Comparison of ENCODE assay signal across 19 cellular contexts in genomic region chr17:78294776-78295175, GRCh38.
A peak's percentile ranks its signal among the peaks of the same experiment; 100 is the strongest.
DNase-seq lines count a peak whose midpoint lies in the region; ATAC-seq and TF ChIP-seq lines count a peak whose summit lies in the region.
"Had no signal": no experiment of that assay in that cellular context is flagged by ENCODE, and none has a peak within 500 bp of the region (broad histone marks: within the 10 kb centered on the region; RNA-seq: fewer than 3 reads in every experiment).

No MANE protein-coding gene starts in this region.

- H4K5ac ChIP-seq in IMR-90 (ENCODE audit: low read depth, low read length): no peak overlapping the region

- H2AK9ac ChIP-seq in IMR-90 (replicated peaks; ENCODE audit: low read depth, low read length, poor library complexity): no peak overlapping the region

- in situ Hi-C loops in IMR-90 (cut with MboI; ENCODE audit: low sequenced_read_pairs): loop anchor here (5.0 to 10.0 kb wide), 2 partner anchors 63 to 130 kb away; no protein-coding TSS in a partner anchor

- no peaks in the 10 kb centered on the region for H3K27me3 ChIP-seq in IMR-90 (ENCODE audit: control insufficient read depth, insufficient read depth, low read length)
- H3K27me3 ChIP-seq in tibial artery: no peaks in the 10 kb centered on the region
- H3K27me3 ChIP-seq: vagina had no signal

- H3K18ac ChIP-seq in IMR-90 (ENCODE audit: low read depth, low read length): no peak overlapping the region

- no peaks in the 10 kb centered on the region for H3K36me3 Mint-ChIP-seq in WTC11
- H3K36me3 Mint-ChIP-seq: activated CD8-positive, alpha-beta memory T cell treated with anti-CD3 and anti-CD28 coated beads, Interleukin-2, amount 10 ng/mL, durations not matched to agents 7 days and 5 days; naive B cell had no signal

- H2AK5ac ChIP-seq in IMR-90 (ENCODE audit: low read depth, low read length): no peak overlapping the region

- no peak overlapping the region for H4K91ac ChIP-seq in IMR-90 (ENCODE audit: insufficient read depth, low read depth, low read length)

- peak; percentile 57 for DNase-seq in CD1c-positive myeloid dendritic cell (ENCODE audit: extremely low spot score)
- peak; percentile 54 for DNase-seq in IMR-90
- DNase-seq in WTC11 (ENCODE audit: low spot score): no peak
- peak; percentile 32 to 43 for DNase-seq in foreskin fibroblast
- DNase-seq in tibial artery: no peak
- no peak for DNase-seq in cortex of kidney (lab: John Stamatoyannopoulos, UW)
- DNase-seq: activated CD4-positive, CD25-positive, alpha-beta regulatory T cell treated with anti-CD3 and anti-CD28 coated beads, Interleukin-2, amount 50 U/mL, for 72 hours; activated CD8-positive, alpha-beta memory T cell treated with anti-CD3 and anti-CD28 coated beads, Interleukin-2, amount 10 ng/mL, durations not matched to agents 7 days and 5 days; activated gamma-delta T cell treated with Interleukin-2 at 50 U/mL for 16 hours; MM.1S; naive B cell; NCI-H2081; NCI-H69; stimulated activated naive CD8-positive, alpha-beta T cell treated with anti-CD3 and anti-CD28 coated beads, Interleukin-15, amount 100 ng/mL, for 72 hours; T-helper 1 cell had no signal

- dilution Hi-C loops in IMR-90 (cut with HindIII; ENCODE audit: low sequenced_read_pairs, unreplicated experiment): no loop called here

- no peak overlapping the region for H2BK20ac ChIP-seq in IMR-90 (ENCODE audit: low read depth, low read length)

- H3K4me1 ChIP-seq in IMR-90 (ENCODE audit: control insufficient read depth, insufficient read depth, low read length) (peaks cover 4% of the 10 kb centered on the region; the same call in 1 of the 2 replicates), tibial artery (no peaks in the 10 kb centered on the region)
- H3K4me1 ChIP-seq: prostate gland, vagina had no signal

- H3K79me1 ChIP-seq in IMR-90 (ENCODE audit: low read depth in 1 of 2, low read length in 2 of 2): peaks cover 0 to 4% of the 10 kb centered on the region in 2 experiments; a peak in 1 of 4 replicates

- H3K9me3 Mint-ChIP-seq in WTC11: no peaks in the 10 kb centered on the region
- H3K9me3 Mint-ChIP-seq: naive B cell; stimulated activated naive CD8-positive, alpha-beta T cell treated with anti-CD3 and anti-CD28 coated beads, Interleukin-15, amount 100 ng/mL, for 72 hours had no signal

- no peak for TF ChIP-seq CTCF in IMR-90 (conservative IDR thresholded peaks at IDR 0.05; ENCODE audit: low read depth, low read length)
- no peak for TF ChIP-seq CTCF in WTC11 (IDR thresholded peaks at IDR 0.05)
- no peak for TF ChIP-seq CTCF in foreskin fibroblast (IDR thresholded peaks at IDR 0.05; ENCODE audit: low read depth, low read length)
- TF ChIP-seq CTCF in tibial artery (IDR thresholded peaks at IDR 0.05): no peak

- no peak overlapping the region for H3K4me2 ChIP-seq in IMR-90 (ENCODE audit: low read depth, low read length)

- ATAC-seq in IMR-90 (ENCODE audit: low read depth): no peak
- ATAC-seq in WTC11: no peak
- no peak for ATAC-seq in GM18873 (IDR thresholded peaks at IDR 0.05; ENCODE audit: low FRiP score, unreplicated experiment)
- ATAC-seq in GM18519 (IDR thresholded peaks at IDR 0.05; ENCODE audit: low FRiP score, unreplicated experiment): no peak
- ATAC-seq: activated CD8-positive, alpha-beta memory T cell treated with anti-CD3 and anti-CD28 coated beads, Interleukin-2, amount 10 ng/mL, durations not matched to agents 7 days and 5 days; stimulated activated naive CD8-positive, alpha-beta T cell treated with anti-CD3 and anti-CD28 coated beads, Interleukin-15, amount 100 ng/mL, for 72 hours had no signal

- H4K20me1 ChIP-seq in IMR-90 (ENCODE audit: insufficient read depth, low read length): no peaks in the 10 kb centered on the region; the same call in 1 of the 2 replicates

- intact Hi-C loops in IMR-90 (cut with micrococcal nuclease): no loop called here
- intact Hi-C loops in tibial artery (cut with DNase I; ENCODE audit: low total_unique reads): no loop called here

- peaks cover 3% of the 10 kb centered on the region for H3K9me1 ChIP-seq in IMR-90 (ENCODE audit: insufficient read depth, low read length)

- H3K27ac ChIP-seq in IMR-90 (ENCODE audit: insufficient read depth, low read length) (no peak overlapping the region), tibial artery (no peak overlapping the region)
- H3K27ac ChIP-seq: prostate gland, vagina had no signal

- no peak overlapping the region for H3K23ac ChIP-seq in IMR-90 (ENCODE audit: low read depth, low read length)

- H2AFZ ChIP-seq in IMR-90 (replicated peaks; ENCODE audit: low read length, poor library complexity): peak overlapping the region; percentile 17

- H3K4me3 ChIP-seq in IMR-90 (ENCODE audit: insufficient read depth, low read depth, low read length) (no peak overlapping the region), foreskin fibroblast (ENCODE audit: low read depth in 1 of 2, low read length in 2 of 2) (no peak overlapping the region), tibial artery (no peak overlapping the region)
- H3K4me3 ChIP-seq: prostate gland, vagina had no signal

- H3K27me3 Mint-ChIP-seq in WTC11 (ENCODE audit: low read depth): no peaks in the 10 kb centered on the region
- H3K27me3 Mint-ChIP-seq: activated CD8-positive, alpha-beta memory T cell treated with anti-CD3 and anti-CD28 coated beads, Interleukin-2, amount 10 ng/mL, durations not matched to agents 7 days and 5 days; naive B cell; stimulated activated naive CD8-positive, alpha-beta T cell treated with anti-CD3 and anti-CD28 coated beads, Interleukin-15, amount 100 ng/mL, for 72 hours had no signal

- peak overlapping the region; percentile 83 for H3K27ac Mint-ChIP-seq in WTC11
- H3K27ac Mint-ChIP-seq: activated CD8-positive, alpha-beta memory T cell treated with anti-CD3 and anti-CD28 coated beads, Interleukin-2, amount 10 ng/mL, durations not matched to agents 7 days and 5 days; stimulated activated naive CD8-positive, alpha-beta T cell treated with anti-CD3 and anti-CD28 coated beads, Interleukin-15, amount 100 ng/mL, for 72 hours had no signal

- H2BK120ac ChIP-seq in IMR-90 (ENCODE audit: low read depth, low read length): no peak overlapping the region

- TF ChIP-seq RAD21 in IMR-90 (IDR thresholded peaks at IDR 0.05; ENCODE audit: low read length): no peak

- H2BK5ac ChIP-seq in IMR-90 (ENCODE audit: low read depth, low read length, poor library complexity, severe bottlenecking): no peak overlapping the region

- no peak for TF ChIP-seq POLR2A in IMR-90 (IDR thresholded peaks at IDR 0.05; ENCODE audit: low read depth, low read length)

- H3K36me3 ChIP-seq in IMR-90 (ENCODE audit: control insufficient read depth, insufficient read depth, low read length) (no peaks in the 10 kb centered on the region), tibial artery (no peaks in the 10 kb centered on the region)
- H3K36me3 ChIP-seq: prostate gland, vagina had no signal

- CTCF ChIA-PET in IMR-90 (lab: Yijun Ruan, JAX) (no interaction called here), WTC11 (lab: Charles Lee) (no interaction called here)

- POLR2A ChIA-PET in IMR-90 (lab: Charles Lee; ENCODE audit: unreplicated experiment) (no interaction called here), WTC11 (lab: Charles Lee) (no interaction called here)

- no peak overlapping the region for H3K4me3 Mint-ChIP-seq in WTC11
- H3K4me3 Mint-ChIP-seq: activated CD8-positive, alpha-beta memory T cell treated with anti-CD3 and anti-CD28 coated beads, Interleukin-2, amount 10 ng/mL, durations not matched to agents 7 days and 5 days; naive B cell; stimulated activated naive CD8-positive, alpha-beta T cell treated with anti-CD3 and anti-CD28 coated beads, Interleukin-15, amount 100 ng/mL, for 72 hours had no signal

- H3K9ac ChIP-seq in IMR-90 (ENCODE audit: low read depth, low read length): no peak overlapping the region

- no peak overlapping the region for H3K56ac ChIP-seq in IMR-90 (ENCODE audit: extremely low read depth, insufficient read depth, low read length)

- peaks cover 2% of the 10 kb centered on the region for H3K4me1 Mint-ChIP-seq in WTC11
- H3K4me1 Mint-ChIP-seq: activated CD8-positive, alpha-beta memory T cell treated with anti-CD3 and anti-CD28 coated beads, Interleukin-2, amount 10 ng/mL, durations not matched to agents 7 days and 5 days had no signal

- H4K8ac ChIP-seq in IMR-90 (ENCODE audit: low read depth in 2 of 2, low read length in 2 of 2): no peak overlapping the region

- no peaks in the 10 kb centered on the region for H3K9me3 ChIP-seq in IMR-90 (ENCODE audit: control insufficient read depth, insufficient read depth, low read length)
- no peaks in the 10 kb centered on the region for H3K9me3 ChIP-seq in tibial artery
- H3K9me3 ChIP-seq: prostate gland, vagina had no signal

- no peak overlapping the region for H3K4ac ChIP-seq in IMR-90 (ENCODE audit: low read depth, low read length)

- no peak overlapping the region for H3K14ac ChIP-seq in IMR-90 (replicated peaks; ENCODE audit: low read depth, low read length)

- no peak overlapping the region for H2BK15ac ChIP-seq in IMR-90 (ENCODE audit: low read depth, low read length)

- 80% methylated on average over 2 of the region's 15 CpGs; no CpG with 5 or more reads in 1 of the 2 experiments for WGBS in IMR-90 (ENCODE audit: extremely low coverage in 2 of 2, insufficient read length in 1 of 2), 2 experiments

- BruUV-seq in IMR-90 (replicated peaks; lab: Mats Ljungman, UMichigan): no TSS peak

TF ChIP-seq in IMR-90, 13 proteins besides CTCF, POLR2A, EP300 and RAD21:
- TF ChIP-seq CEBPB (IDR thresholded peaks at IDR 0.05; ENCODE audit: low read depth, low read length) (peak; percentile 62; the same call in 1 of the 2 replicates), FOS (IDR thresholded peaks at IDR 0.05; ENCODE audit: low read depth, low read length) (no peak)

Comparison
In these comparisons a context has a peak if more than half of its experiments do, and no peak if none do; other contexts are left out.
1. DNase-seq: peak in CD1c-positive myeloid dendritic cell (single experiment), IMR-90 (single experiment) and foreskin fibroblast (2 of 2); none in WTC11 (single experiment), tibial artery (0 of 2) and cortex of kidney (single experiment).